Comparison of ENCODE assay signal across 24 cellular contexts in genomic region chr4:158964728-158965124, GRCh38.
DNase-seq lines count a peak whose midpoint lies in the region; ATAC-seq, FAIRE-seq and TF ChIP-seq lines count a peak whose summit lies in the region.
"Had no signal": no experiment of that assay in that cellular context is flagged by ENCODE, and none has a peak within 500 bp of the region (broad histone marks: within the 10 kb centered on the region; RNA-seq: fewer than 3 reads in every experiment).

No MANE protein-coding gene starts in this region.

- CTCF ChIA-PET in activated CD4-positive, alpha-beta T cell treated with anti-CD3 and anti-CD28 coated beads for 36 hours (lab: Charles Lee): interaction anchor here (0.7 to 1.1 kb wide), 2 partner anchors 14 to 708 kb away, joined by 3 to 4 read pairs; no protein-coding TSS in a partner anchor
- CTCF ChIA-PET in K562 (lab: Yijun Ruan, JAX; ENCODE audit: low intra/inter-chr PET ratio) (no interaction called here), Caco-2 (lab: Charles Lee) (no interaction called here)
- CTCF ChIA-PET in naive thymus-derived CD4-positive, alpha-beta T cell (lab: Charles Lee): no interaction called here

- H3K9me3 Mint-ChIP-seq in activated CD4-positive, alpha-beta T cell treated with anti-CD3 and anti-CD28 coated beads, Interleukin-2, amount 10 ng/mL, durations not matched to agents 24 days and 14 days: peaks cover 4% of the 10 kb centered on the region
- H3K9me3 Mint-ChIP-seq in activated CD4-positive, alpha-beta T cell treated with anti-CD3 and anti-CD28 coated beads for 36 hours (ENCODE audit: low read depth): no peaks in the 10 kb centered on the region
- no peaks in the 10 kb centered on the region for H3K9me3 Mint-ChIP-seq in Caco-2 (ENCODE audit: unreplicated experiment)
- peaks cover 0 to 3% (median 0%) of the 10 kb centered on the region in 11 donors for H3K9me3 Mint-ChIP-seq in naive thymus-derived CD4-positive, alpha-beta T cell
- H3K9me3 Mint-ChIP-seq: GM23338 had no signal

- H2AFZ ChIP-seq in K562 (ENCODE audit: low read depth, low read length): no peak overlapping the region
- H2AFZ ChIP-seq: GM23338 had no signal

- no peak overlapping the region for H4K5ac ChIP-seq in mesendoderm (ENCODE audit: low read length)

- H4K8ac ChIP-seq in mesendoderm (ENCODE audit: low read depth, low read length): peak overlapping the region; percentile 28

- BruUV-seq in K562 (replicated peaks; lab: Mats Ljungman, UMichigan): no TSS peak
- no TSS peak for BruUV-seq in Caco-2 (replicated peaks; lab: Mats Ljungman, UMichigan)

- no peaks in the 10 kb centered on the region for H3K36me3 ChIP-seq in K562 (ENCODE audit: control insufficient read depth, insufficient read depth, low read length)
- no peaks in the 10 kb centered on the region for H3K36me3 ChIP-seq in mesendoderm (ENCODE audit: control insufficient read depth, insufficient read depth, low read length)
- H3K36me3 ChIP-seq in Caco-2 (ENCODE audit: control insufficient read depth, insufficient read depth, low read length): no peaks in the 10 kb centered on the region
- no peaks in the 10 kb centered on the region for H3K36me3 ChIP-seq in naive thymus-derived CD4-positive, alpha-beta T cell (ENCODE audit: control insufficient read depth in 2 of 3, insufficient read depth in 3 of 3, low read length in 3 of 3)
- H3K36me3 ChIP-seq: BE2C; BLaER1 treated with 17β-estradiol and CSF1 and Interleukin-3, amounts not matched to agents 10 nM and 100 nM had no signal

- H3K23ac ChIP-seq in mesendoderm (ENCODE audit: low read length): no peak overlapping the region

- no peak overlapping the region for H2BK5ac ChIP-seq in mesendoderm (ENCODE audit: low read length)

- no peak overlapping the region for H2BK15ac ChIP-seq in mesendoderm (replicated peaks; ENCODE audit: low read depth)

- no peak overlapping the region for H3K4ac ChIP-seq in mesendoderm (ENCODE audit: low read depth, low read length)

- TF ChIP-seq RAD21 in K562 (CRISPR knock-in tag; conservative IDR thresholded peaks at IDR 0.05 in 1 of 2, IDR thresholded peaks at IDR 0.05 in 1 of 2): no peak

- TF ChIP-seq POLR2A in K562 (conservative IDR thresholded peaks at IDR 0.05): no peak

- H3K27ac ChIP-seq in K562 (ENCODE audit: extremely low read depth, low read depth, low read length) (no peak overlapping the region), mesendoderm (ENCODE audit: low read depth, low read length) (no peak overlapping the region)
- H3K27ac ChIP-seq in naive thymus-derived CD4-positive, alpha-beta T cell (ENCODE audit: low read depth, low read length): no peak overlapping the region
- H3K27ac ChIP-seq: A549; BLaER1 treated with 17β-estradiol and CSF1 and Interleukin-3, amounts not matched to agents 10 nM and 100 nM had no signal

- H3K27me3 ChIP-seq in K562 (ENCODE audit: control insufficient read depth in 2 of 2, insufficient read depth in 2 of 2, low read length in 2 of 2): no peaks in the 10 kb centered on the region; a peak in 1 of 5 replicates
- no peaks in the 10 kb centered on the region for H3K27me3 ChIP-seq in mesendoderm (ENCODE audit: insufficient read depth, low read length, poor library complexity)
- H3K27me3 ChIP-seq in Caco-2 (replicated peaks; ENCODE audit: control insufficient read depth, insufficient read depth, low read length): no peaks in the 10 kb centered on the region
- peaks cover 0 to 4% of the 10 kb centered on the region in 2 donors for H3K27me3 ChIP-seq in naive thymus-derived CD4-positive, alpha-beta T cell (ENCODE audit: control insufficient read depth in 2 of 2, insufficient read depth in 2 of 2, low read length in 2 of 2)
- H3K27me3 ChIP-seq: BE2C; BLaER1 treated with 17β-estradiol and CSF1 and Interleukin-3, amounts not matched to agents 10 nM and 100 nM had no signal

- no peak for TF ChIP-seq EP300 in K562 (IDR thresholded peaks at IDR 0.05; ENCODE audit: low read length)

- no peak for TF ChIP-seq CTCF in K562 (IDR thresholded peaks at IDR 0.05 in 2 of 3, conservative IDR thresholded peaks at IDR 0.05 in 1 of 3; ENCODE audit: insufficient read depth in 2 of 3, low read depth in 1 of 3, low read length in 3 of 3)
- TF ChIP-seq CTCF in Caco-2 (IDR thresholded peaks at IDR 0.05; ENCODE audit: insufficient read depth in 1 of 2, low read depth in 1 of 2, low read length in 1 of 2, severe bottlenecking in 1 of 2, unreplicated experiment in 1 of 2): no peak

- no peaks in the 10 kb centered on the region for H3K4me1 ChIP-seq in K562 (replicated peaks in 1 of 2; ENCODE audit: control insufficient read depth in 2 of 2, insufficient read depth in 2 of 2, low read length in 2 of 2)
- H3K4me1 ChIP-seq in mesendoderm (ENCODE audit: control insufficient read depth, low read depth, low read length): peaks cover 4% of the 10 kb centered on the region
- 0 out of 2 replicates have a peak, but pooled peaks cover 9% of the 10 kb centered on the region for H3K4me1 ChIP-seq in Caco-2
- no peaks in the 10 kb centered on the region for H3K4me1 ChIP-seq in naive thymus-derived CD4-positive, alpha-beta T cell (ENCODE audit: control insufficient read depth in 2 of 2, insufficient read depth in 2 of 2, low read length in 2 of 2)
- H3K4me1 ChIP-seq: A549, BE2C had no signal

- in situ Hi-C loops in K562 (cut with MboI): no loop called here

- H3K4me1 Mint-ChIP-seq in activated CD4-positive, alpha-beta T cell treated with anti-CD3 and anti-CD28 coated beads, Interleukin-2, amount 10 ng/mL, durations not matched to agents 24 days and 14 days: peaks cover 1% of the 10 kb centered on the region
- no peaks in the 10 kb centered on the region for H3K4me1 Mint-ChIP-seq in activated CD4-positive, alpha-beta T cell treated with anti-CD3 and anti-CD28 coated beads for 36 hours
- peaks cover 3% of the 10 kb centered on the region for H3K4me1 Mint-ChIP-seq in Caco-2 (ENCODE audit: low read depth, unreplicated experiment)
- no peaks in the 10 kb centered on the region for H3K4me1 Mint-ChIP-seq in naive thymus-derived CD4-positive, alpha-beta T cell
- H3K4me1 Mint-ChIP-seq: CD8-positive, alpha-beta memory T cell had no signal

- H3K18ac ChIP-seq in mesendoderm (ENCODE audit: low read length): no peak overlapping the region

- no peak overlapping the region for H3K9ac ChIP-seq in K562 (ENCODE audit: insufficient read depth in 1 of 2, low read depth in 2 of 2, low read length in 2 of 2)
- H3K9ac ChIP-seq in mesendoderm (ENCODE audit: low read length): no peak overlapping the region
- H3K9ac ChIP-seq: BLaER1 treated with 17β-estradiol and CSF1 and Interleukin-3, amounts not matched to agents 10 nM and 100 nM had no signal

- no peak overlapping the region for H3K4me3 Mint-ChIP-seq in activated CD4-positive, alpha-beta T cell treated with anti-CD3 and anti-CD28 coated beads, Interleukin-2, amount 10 ng/mL, durations not matched to agents 24 days and 14 days
- no peak overlapping the region for H3K4me3 Mint-ChIP-seq in activated CD4-positive, alpha-beta T cell treated with anti-CD3 and anti-CD28 coated beads for 36 hours
- H3K4me3 Mint-ChIP-seq in Caco-2 (ENCODE audit: unreplicated experiment): no peak overlapping the region
- no peak overlapping the region for H3K4me3 Mint-ChIP-seq in naive thymus-derived CD4-positive, alpha-beta T cell
- H3K4me3 Mint-ChIP-seq: CD14-positive monocyte; CD4-positive, alpha-beta T cell; CD8-positive, alpha-beta memory T cell; GM23338; H9 had no signal

- no peaks in the 10 kb centered on the region for H4K20me1 ChIP-seq in K562 (replicated peaks; ENCODE audit: control insufficient read depth, insufficient read depth, low read length)
- H4K20me1 ChIP-seq: BLaER1 treated with 17β-estradiol and CSF1 and Interleukin-3, amounts not matched to agents 10 nM and 100 nM had no signal

- peaks cover 18% of the 10 kb centered on the region for H3K27me3 Mint-ChIP-seq in activated CD4-positive, alpha-beta T cell treated with anti-CD3 and anti-CD28 coated beads, Interleukin-2, amount 10 ng/mL, durations not matched to agents 24 days and 14 days
- peaks cover 2% of the 10 kb centered on the region for H3K27me3 Mint-ChIP-seq in activated CD4-positive, alpha-beta T cell treated with anti-CD3 and anti-CD28 coated beads for 36 hours
- no peaks in the 10 kb centered on the region for H3K27me3 Mint-ChIP-seq in Caco-2 (ENCODE audit: insufficient read depth, unreplicated experiment)
- peaks cover 7 to 20% (median 14%) of the 10 kb centered on the region in 5 donors for H3K27me3 Mint-ChIP-seq in naive thymus-derived CD4-positive, alpha-beta T cell
- H3K27me3 Mint-ChIP-seq: CD4-positive, alpha-beta T cell had no signal

- H3K36me3 Mint-ChIP-seq in activated CD4-positive, alpha-beta T cell treated with anti-CD3 and anti-CD28 coated beads, Interleukin-2, amount 10 ng/mL, durations not matched to agents 24 days and 14 days (ENCODE audit: low read depth): no peaks in the 10 kb centered on the region
- H3K36me3 Mint-ChIP-seq in activated CD4-positive, alpha-beta T cell treated with anti-CD3 and anti-CD28 coated beads for 36 hours (ENCODE audit: low read depth): no peaks in the 10 kb centered on the region
- no peaks in the 10 kb centered on the region for H3K36me3 Mint-ChIP-seq in Caco-2 (ENCODE audit: insufficient read depth, unreplicated experiment)
- no peaks in the 10 kb centered on the region for H3K36me3 Mint-ChIP-seq in naive thymus-derived CD4-positive, alpha-beta T cell
- H3K36me3 Mint-ChIP-seq: CD14-positive monocyte; CD8-positive, alpha-beta memory T cell had no signal

- H3K4me2 ChIP-seq in K562 (ENCODE audit: insufficient read depth, low read length): no peak overlapping the region
- H3K4me2 ChIP-seq in mesendoderm (ENCODE audit: low read length): no peak overlapping the region
- H3K4me2 ChIP-seq: A549; BLaER1 treated with 17β-estradiol and CSF1 and Interleukin-3, amounts not matched to agents 10 nM and 100 nM; GM23338 had no signal

- H3K9me1 ChIP-seq in K562 (ENCODE audit: control insufficient read depth, insufficient read depth, low read length): no peaks in the 10 kb centered on the region

- intact Hi-C loops in activated CD4-positive, alpha-beta T cell treated with anti-CD3 and anti-CD28 coated beads, Interleukin-2, amount 10 ng/mL, durations not matched to agents 24 days and 14 days (cut with micrococcal nuclease): no loop called here
- intact Hi-C loops in activated CD4-positive, alpha-beta T cell treated with anti-CD3 and anti-CD28 coated beads for 36 hours (cut with DNase I, micrococcal nuclease): no loop called here
- intact Hi-C loops in K562 (cut with micrococcal nuclease): no loop called here
- intact Hi-C loops in Caco-2 (cut with micrococcal nuclease; ENCODE audit: unreplicated experiment): no loop called here
- intact Hi-C loops in naive thymus-derived CD4-positive, alpha-beta T cell (cut with micrococcal nuclease): no loop called here

- H3K9me3 ChIP-seq in K562 (replicated peaks; ENCODE audit: control insufficient read depth, insufficient read depth, low read depth, low read length): no peaks in the 10 kb centered on the region
- no peaks in the 10 kb centered on the region for H3K9me3 ChIP-seq in Caco-2
- H3K9me3 ChIP-seq in naive thymus-derived CD4-positive, alpha-beta T cell (ENCODE audit: control insufficient read depth in 2 of 3, low read length in 3 of 3): no peaks in the 10 kb centered on the region
- H3K9me3 ChIP-seq: A549; BE2C; BLaER1 treated with 17β-estradiol and CSF1 and Interleukin-3, amounts not matched to agents 10 nM and 100 nM had no signal

- H2BK120ac ChIP-seq in mesendoderm (ENCODE audit: low read depth, low read length): no peak overlapping the region

- POLR2A ChIA-PET in activated CD4-positive, alpha-beta T cell treated with anti-CD3 and anti-CD28 coated beads for 36 hours (lab: Charles Lee): no interaction called here
- POLR2A ChIA-PET in K562 (lab: Yijun Ruan, JAX): no interaction called here
- POLR2A ChIA-PET in Caco-2 (lab: Charles Lee): no interaction called here
- POLR2A ChIA-PET in naive thymus-derived CD4-positive, alpha-beta T cell (lab: Charles Lee): no interaction called here

- FAIRE-seq in K562 (lab: Jason Lieb, UNC): no peak
- FAIRE-seq: A549, GM12891 had no signal

- 25% methylated on average over 1 of the region's 1 CpG for WGBS in K562 (ENCODE audit: insufficient coverage, low coverage, missing lambda C conversion rate)
- no CpG with 5 or more reads among the region's 1 CpG for WGBS in mesendoderm (ENCODE audit: extremely low coverage, insufficient coverage, low lambda C conversion rate)

- H3K4me3 ChIP-seq in K562 (no peak overlapping the region), mesendoderm (ENCODE audit: low read length) (no peak overlapping the region), Caco-2 (ENCODE audit: low read depth, low read length) (no peak overlapping the region)
- no peak overlapping the region for H3K4me3 ChIP-seq in naive thymus-derived CD4-positive, alpha-beta T cell (ENCODE audit: low read length)
- H3K4me3 ChIP-seq: A549; BLaER1 treated with 17β-estradiol and CSF1 and Interleukin-3, amounts not matched to agents 10 nM and 100 nM; GM23338 had no signal

- H2AK5ac ChIP-seq in mesendoderm (ENCODE audit: low read length): no peak overlapping the region

- no peaks in the 10 kb centered on the region for H3K79me1 ChIP-seq in mesendoderm (ENCODE audit: low read length)

- H3K56ac ChIP-seq in mesendoderm (ENCODE audit: low read length): no peak overlapping the region

- H3K27ac Mint-ChIP-seq in activated CD4-positive, alpha-beta T cell treated with anti-CD3 and anti-CD28 coated beads, Interleukin-2, amount 10 ng/mL, durations not matched to agents 24 days and 14 days: no peak overlapping the region
- no peak overlapping the region for H3K27ac Mint-ChIP-seq in activated CD4-positive, alpha-beta T cell treated with anti-CD3 and anti-CD28 coated beads for 36 hours
- H3K27ac Mint-ChIP-seq in Caco-2 (ENCODE audit: unreplicated experiment): no peak overlapping the region
- H3K27ac Mint-ChIP-seq in naive thymus-derived CD4-positive, alpha-beta T cell: no peak overlapping the region
- H3K27ac Mint-ChIP-seq: CD4-positive, alpha-beta T cell; GM23338 had no signal

- no peak for ATAC-seq in activated CD4-positive, alpha-beta T cell treated with anti-CD3 and anti-CD28 coated beads for 36 hours
- ATAC-seq in K562: no peak
- no peak for ATAC-seq in HG02798 (IDR thresholded peaks at IDR 0.05; ENCODE audit: poor library complexity, unreplicated experiment)
- no peak for ATAC-seq in naive thymus-derived CD4-positive, alpha-beta T cell
- ATAC-seq: A549, GM23338, HCT116 had no signal

- peak; percentile 39 for DNase-seq in activated CD4-positive, alpha-beta T cell treated with anti-CD3 and anti-CD28 coated beads, Interleukin-2, amount 10 ng/mL, durations not matched to agents 24 days and 14 days
- no peak for DNase-seq in activated CD4-positive, alpha-beta T cell treated with anti-CD3 and anti-CD28 coated beads for 36 hours
- peak in 1 of 4 experiments; percentile 18 for DNase-seq in K562 (ENCODE audit: extremely low read depth in 1 of 4, low spot score in 3 of 4)
- peak; percentile 18 for DNase-seq in mesendoderm
- no peak for DNase-seq in Caco-2
- no peak for DNase-seq in naive thymus-derived CD4-positive, alpha-beta T cell
- DNase-seq: 8988T; ACHN; AML-193; BE2C; Calu3; CD4-positive, alpha-beta T cell; CD8-positive, alpha-beta memory T cell; DMS53; DMS79 treated with DMSO at 0.1 percent for 48 hours; GF-D8; H9 had no signal

- no peaks in the 10 kb centered on the region for H3K79me2 ChIP-seq in K562 (ENCODE audit: control insufficient read depth, insufficient read depth, low read length)
- no peaks in the 10 kb centered on the region for H3K79me2 ChIP-seq in mesendoderm (ENCODE audit: control insufficient read depth, insufficient read depth, low read length)

Comparison
In these comparisons a context has a peak if more than half of its experiments do, and no peak if none do; other contexts are left out.
1. DNase-seq: peak in activated CD4-positive, alpha-beta T cell treated with anti-CD3 and anti-CD28 coated beads, Interleukin-2, amount 10 ng/mL, durations not matched to agents 24 days and 14 days (single experiment) and mesendoderm (single experiment); none in activated CD4-positive, alpha-beta T cell treated with anti-CD3 and anti-CD28 coated beads for 36 hours (single experiment), Caco-2 (0 of 2) and naive thymus-derived CD4-positive, alpha-beta T cell (0 of 9).